ENCODE assay signal across 2 cellular contexts in the genomic region with DNA sequence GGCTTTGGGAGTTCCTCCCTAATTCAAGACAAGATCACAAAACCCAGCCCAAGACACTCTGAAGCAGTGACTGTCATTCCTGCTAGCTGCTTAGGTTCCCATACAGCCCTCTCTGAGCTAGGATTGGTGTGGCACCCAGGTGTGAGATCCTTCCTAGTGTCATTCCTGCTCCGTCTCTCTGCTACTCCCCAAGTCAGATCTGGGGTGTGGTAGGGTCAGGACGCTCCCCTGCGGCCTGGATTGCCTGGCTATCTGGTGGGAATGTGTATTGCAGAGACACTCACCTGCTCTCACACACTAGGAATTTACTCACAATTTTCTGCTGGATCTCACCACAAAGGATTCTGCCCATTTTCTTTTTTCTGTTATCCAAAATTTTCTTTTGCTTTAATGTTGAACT.
TF ChIP-seq lines count a peak whose summit lies in the region.

No MANE protein-coding gene starts in this region.

TF ChIP-seq in GM23338, 12 proteins besides CTCF, POLR2A, EP300 and RAD21:
- TF ChIP-seq, protein P1, sequence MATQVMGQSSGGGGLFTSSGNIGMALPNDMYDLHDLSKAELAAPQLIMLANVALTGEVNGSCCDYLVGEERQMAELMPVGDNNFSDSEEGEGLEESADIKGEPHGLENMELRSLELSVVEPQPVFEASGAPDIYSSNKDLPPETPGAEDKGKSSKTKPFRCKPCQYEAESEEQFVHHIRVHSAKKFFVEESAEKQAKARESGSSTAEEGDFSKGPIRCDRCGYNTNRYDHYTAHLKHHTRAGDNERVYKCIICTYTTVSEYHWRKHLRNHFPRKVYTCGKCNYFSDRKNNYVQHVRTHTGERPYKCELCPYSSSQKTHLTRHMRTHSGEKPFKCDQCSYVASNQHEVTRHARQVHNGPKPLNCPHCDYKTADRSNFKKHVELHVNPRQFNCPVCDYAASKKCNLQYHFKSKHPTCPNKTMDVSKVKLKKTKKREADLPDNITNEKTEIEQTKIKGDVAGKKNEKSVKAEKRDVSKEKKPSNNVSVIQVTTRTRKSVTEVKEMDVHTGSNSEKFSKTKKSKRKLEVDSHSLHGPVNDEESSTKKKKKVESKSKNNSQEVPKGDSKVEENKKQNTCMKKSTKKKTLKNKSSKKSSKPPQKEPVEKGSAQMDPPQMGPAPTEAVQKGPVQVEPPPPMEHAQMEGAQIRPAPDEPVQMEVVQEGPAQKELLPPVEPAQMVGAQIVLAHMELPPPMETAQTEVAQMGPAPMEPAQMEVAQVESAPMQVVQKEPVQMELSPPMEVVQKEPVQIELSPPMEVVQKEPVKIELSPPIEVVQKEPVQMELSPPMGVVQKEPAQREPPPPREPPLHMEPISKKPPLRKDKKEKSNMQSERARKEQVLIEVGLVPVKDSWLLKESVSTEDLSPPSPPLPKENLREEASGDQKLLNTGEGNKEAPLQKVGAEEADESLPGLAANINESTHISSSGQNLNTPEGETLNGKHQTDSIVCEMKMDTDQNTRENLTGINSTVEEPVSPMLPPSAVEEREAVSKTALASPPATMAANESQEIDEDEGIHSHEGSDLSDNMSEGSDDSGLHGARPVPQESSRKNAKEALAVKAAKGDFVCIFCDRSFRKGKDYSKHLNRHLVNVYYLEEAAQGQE (IDR thresholded peaks at IDR 0.05; ENCODE audit: unreplicated experiment) = no peak
- TF ChIP-seq POLR2AphosphoS5 (IDR thresholded peaks at IDR 0.05; ENCODE audit: low read depth) (no peak), ZNF114 (CRISPR knock-in tag; IDR thresholded peaks at IDR 0.05) (no peak), NANOG (IDR thresholded peaks at IDR 0.05; ENCODE audit: borderline replicate concordance) (no peak)

TF ChIP-seq in IMR-90, 13 proteins besides CTCF, POLR2A, EP300 and RAD21:
- no peak for TF ChIP-seq MAFK (IDR thresholded peaks at IDR 0.05; ENCODE audit: low read depth, low read length)
- TF ChIP-seq, protein P2, sequence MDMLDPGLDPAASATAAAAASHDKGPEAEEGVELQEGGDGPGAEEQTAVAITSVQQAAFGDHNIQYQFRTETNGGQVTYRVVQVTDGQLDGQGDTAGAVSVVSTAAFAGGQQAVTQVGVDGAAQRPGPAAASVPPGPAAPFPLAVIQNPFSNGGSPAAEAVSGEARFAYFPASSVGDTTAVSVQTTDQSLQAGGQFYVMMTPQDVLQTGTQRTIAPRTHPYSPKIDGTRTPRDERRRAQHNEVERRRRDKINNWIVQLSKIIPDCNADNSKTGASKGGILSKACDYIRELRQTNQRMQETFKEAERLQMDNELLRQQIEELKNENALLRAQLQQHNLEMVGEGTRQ (IDR thresholded peaks at IDR 0.05; ENCODE audit: low read depth, low read length) = no peak
- no peak for TF ChIP-seq RFX5 (IDR thresholded peaks at IDR 0.05; ENCODE audit: low read depth, low read length)
- no peak for TF ChIP-seq BHLHE40 (IDR thresholded peaks at IDR 0.05; ENCODE audit: low read depth, low read length)
- no peak for TF ChIP-seq MAZ (IDR thresholded peaks at IDR 0.05; ENCODE audit: borderline replicate concordance, low read depth, low read length)
- TF ChIP-seq SMC3 (IDR thresholded peaks at IDR 0.05; ENCODE audit: low read depth, low read length) = no peak
- no peak for TF ChIP-seq MXI1 (IDR thresholded peaks at IDR 0.05; ENCODE audit: borderline replicate concordance, low read depth, low read length)
- TF ChIP-seq, protein P3, sequence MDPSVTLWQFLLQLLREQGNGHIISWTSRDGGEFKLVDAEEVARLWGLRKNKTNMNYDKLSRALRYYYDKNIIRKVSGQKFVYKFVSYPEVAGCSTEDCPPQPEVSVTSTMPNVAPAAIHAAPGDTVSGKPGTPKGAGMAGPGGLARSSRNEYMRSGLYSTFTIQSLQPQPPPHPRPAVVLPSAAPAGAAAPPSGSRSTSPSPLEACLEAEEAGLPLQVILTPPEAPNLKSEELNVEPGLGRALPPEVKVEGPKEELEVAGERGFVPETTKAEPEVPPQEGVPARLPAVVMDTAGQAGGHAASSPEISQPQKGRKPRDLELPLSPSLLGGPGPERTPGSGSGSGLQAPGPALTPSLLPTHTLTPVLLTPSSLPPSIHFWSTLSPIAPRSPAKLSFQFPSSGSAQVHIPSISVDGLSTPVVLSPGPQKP (IDR thresholded peaks at IDR 0.05; ENCODE audit: borderline replicate concordance, low read depth, low read length) = no peak
- TF ChIP-seq CHD1 (IDR thresholded peaks at IDR 0.05; ENCODE audit: low read depth, low read length) = no peak
- TF ChIP-seq CEBPB (IDR thresholded peaks at IDR 0.05; ENCODE audit: low read depth, low read length) = no peak
- no peak for TF ChIP-seq RCOR1 (IDR thresholded peaks at IDR 0.05; ENCODE audit: insufficient replicate concordance, low read length)
- TF ChIP-seq FOS (IDR thresholded peaks at IDR 0.05; ENCODE audit: low read depth, low read length) = no peak
- TF ChIP-seq NFE2L2 (IDR thresholded peaks at IDR 0.05; ENCODE audit: low read depth, low read length) = no peak
